In the genomic region with DNA sequence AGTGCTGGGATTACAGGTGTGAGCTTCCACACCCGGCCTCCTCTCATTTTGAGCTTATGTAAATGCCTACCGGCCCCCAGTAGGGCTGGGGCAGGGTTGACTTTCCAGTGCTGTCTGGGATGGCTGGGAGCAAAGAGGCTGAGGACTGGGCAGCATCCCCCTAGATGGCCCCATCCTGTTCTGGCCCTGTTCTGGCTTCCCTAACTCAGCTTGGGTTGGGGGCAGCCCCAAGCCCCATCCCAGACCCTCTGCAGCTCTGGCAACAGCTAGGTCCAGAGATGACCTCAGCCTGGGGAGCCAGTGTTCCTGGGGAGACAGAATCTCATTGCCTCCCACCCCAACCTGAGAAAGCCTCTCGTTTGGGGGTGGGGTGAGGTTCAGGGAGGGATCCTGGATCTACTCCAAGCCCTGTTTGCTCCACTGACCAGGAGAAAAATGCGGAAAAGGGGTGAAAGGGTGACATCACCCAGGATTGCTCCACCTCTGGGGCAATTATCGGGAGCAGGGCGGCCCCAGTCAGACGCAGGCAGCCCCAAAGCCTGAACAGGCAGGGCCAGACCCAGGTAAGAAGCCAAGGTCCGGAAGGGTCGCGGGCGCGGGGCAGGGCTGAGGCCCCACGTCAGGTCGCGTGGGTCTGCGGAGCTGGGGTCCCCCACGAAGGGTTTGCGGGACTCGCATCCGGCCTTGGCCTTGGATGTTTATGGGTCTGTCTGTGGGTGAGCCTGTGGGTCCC, we compare ENCODE assay signal across 8 cellular contexts.
DNase-seq lines count a peak whose midpoint lies in the region; ATAC-seq and TF ChIP-seq lines count a peak whose summit lies in the region.

A gene with protein sequence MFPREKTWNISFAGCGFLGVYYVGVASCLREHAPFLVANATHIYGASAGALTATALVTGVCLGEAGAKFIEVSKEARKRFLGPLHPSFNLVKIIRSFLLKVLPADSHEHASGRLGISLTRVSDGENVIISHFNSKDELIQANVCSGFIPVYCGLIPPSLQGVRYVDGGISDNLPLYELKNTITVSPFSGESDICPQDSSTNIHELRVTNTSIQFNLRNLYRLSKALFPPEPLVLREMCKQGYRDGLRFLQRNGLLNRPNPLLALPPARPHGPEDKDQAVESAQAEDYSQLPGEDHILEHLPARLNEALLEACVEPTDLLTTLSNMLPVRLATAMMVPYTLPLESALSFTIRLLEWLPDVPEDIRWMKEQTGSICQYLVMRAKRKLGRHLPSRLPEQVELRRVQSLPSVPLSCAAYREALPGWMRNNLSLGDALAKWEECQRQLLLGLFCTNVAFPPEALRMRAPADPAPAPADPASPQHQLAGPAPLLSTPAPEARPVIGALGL (plus strand): TSS at position 519 of the 733 bp plus-strand sequence. CDS start 805 bp downstream, outside the sequence.

- TF ChIP-seq CTCF in astrocyte of the cerebellum (IDR thresholded peaks at IDR 0.05; ENCODE audit: low read depth, low read length, missing control alignments): no peak

- H3K4me3 ChIP-seq in astrocyte of the cerebellum (ENCODE audit: low read depth, low read length): peak within 1 kb of the TSS; percentile 68
- H3K4me3 ChIP-seq in iPS-20b (ENCODE audit: low read length): peak within 1 kb of the TSS; percentile 74

- H3K4me1 Mint-ChIP-seq in stimulated activated effector memory CD8-positive, alpha-beta T cell treated with anti-CD3 and anti-CD28 coated beads, Interleukin-12 subunit alpha, Interleukin-12 subunit beta, amount 100 ng/mL, for 72 hours: peaks cover 13% of the 10 kb centered on the region

- H3K36me3 ChIP-seq in iPS-20b (ENCODE audit: insufficient read depth, low read depth, low read length): peaks cover 14% of the 10 kb centered on the region; the same call in 1 of the 2 replicates

- ATAC-seq in HG03097 (IDR thresholded peaks at IDR 0.05; ENCODE audit: low FRiP score, unreplicated experiment): peak; percentile 3
- ATAC-seq in stimulated activated effector memory CD8-positive, alpha-beta T cell treated with anti-CD3 and anti-CD28 coated beads, Interleukin-12 subunit alpha, Interleukin-12 subunit beta, amount 100 ng/mL, for 72 hours: no peak

- in situ Hi-C loops in ACHN (cut with HindIII; ENCODE audit: low pct_ligation_motif_present, low pct_unique_long_range_greater_than_20kb, low sequenced_read_pairs): no loop called here
- in situ Hi-C loops in astrocyte of the cerebellum (cut with HindIII; ENCODE audit: low sequenced_read_pairs): no loop called here

- H3K27ac ChIP-seq in iPS-20b (ENCODE audit: low read length): no peak within 1 kb of the TSS

- peak within 1 kb of the TSS; percentile 51; the same call in 1 of the 2 replicates for H3K9ac ChIP-seq in iPS-20b (ENCODE audit: low read depth, low read length)

- DNase-seq in ACHN: peak; percentile 85
- DNase-seq in astrocyte of the cerebellum (ENCODE audit: low read depth): no peak
- DNase-seq in stimulated activated effector memory CD8-positive, alpha-beta T cell treated with anti-CD3 and anti-CD28 coated beads, Interleukin-12 subunit alpha, Interleukin-12 subunit beta, amount 100 ng/mL, for 72 hours (ENCODE audit: low spot score in 2 of 2): no peak
- no peak for DNase-seq in MV-4-11 (lab: John Stamatoyannopoulos, UW)
- DNase-seq in stimulated activated CD4-positive, alpha-beta T cell treated with anti-CD3 and anti-CD28 coated beads, Interleukin-4, amount 100 ng/mL, for 1 hour: no peak
- no peak for DNase-seq in NCI-H1092 (lab: John Stamatoyannopoulos, UW)

- H3K9me3 ChIP-seq in iPS-20b (ENCODE audit: insufficient read depth, low read depth, low read length): no peaks in the 10 kb centered on the region

- H3K4me3 Mint-ChIP-seq in stimulated activated effector memory CD8-positive, alpha-beta T cell treated with anti-CD3 and anti-CD28 coated beads, Interleukin-12 subunit alpha, Interleukin-12 subunit beta, amount 100 ng/mL, for 72 hours: peak within 1 kb of the TSS; percentile 76

- H3K4me1 ChIP-seq in iPS-20b (ENCODE audit: insufficient read depth, low read length): no peaks in the 10 kb centered on the region; the same call in 1 of the 2 replicates

- H3K36me3 Mint-ChIP-seq in stimulated activated effector memory CD8-positive, alpha-beta T cell treated with anti-CD3 and anti-CD28 coated beads, Interleukin-12 subunit alpha, Interleukin-12 subunit beta, amount 100 ng/mL, for 72 hours: peaks cover 51% of the 10 kb centered on the region

- H3K9me3 Mint-ChIP-seq in stimulated activated effector memory CD8-positive, alpha-beta T cell treated with anti-CD3 and anti-CD28 coated beads, Interleukin-12 subunit alpha, Interleukin-12 subunit beta, amount 100 ng/mL, for 72 hours: no peaks in the 10 kb centered on the region

- peak within 1 kb of the TSS; percentile 83 for H3K27ac Mint-ChIP-seq in stimulated activated effector memory CD8-positive, alpha-beta T cell treated with anti-CD3 and anti-CD28 coated beads, Interleukin-12 subunit alpha, Interleukin-12 subunit beta, amount 100 ng/mL, for 72 hours

- no peaks in the 10 kb centered on the region for H3K27me3 ChIP-seq in iPS-20b (ENCODE audit: insufficient read depth, low read length)
